ENCODE assay signal across 1 cellular context in the genomic region with DNA sequence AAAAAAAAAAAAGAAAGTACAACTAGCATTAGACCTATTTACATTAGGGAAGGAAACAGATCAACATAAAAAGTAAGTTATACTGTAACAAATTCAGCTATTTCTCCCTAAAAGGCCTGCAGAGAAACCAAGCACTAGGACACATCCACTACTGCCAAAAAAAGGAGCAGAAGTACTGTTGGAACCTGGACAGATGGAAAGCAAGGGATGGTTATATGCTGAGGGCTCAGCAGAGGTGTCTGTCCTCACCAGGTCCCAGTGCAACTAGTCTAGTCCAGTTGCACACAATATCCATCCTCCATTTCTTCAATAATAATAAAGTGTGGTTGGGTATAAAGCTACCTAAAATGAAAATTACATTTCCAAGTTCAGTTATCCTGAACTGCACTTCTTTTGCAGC.
TF ChIP-seq lines count a peak whose summit lies in the region.

No MANE protein-coding gene starts in this region.

TF ChIP-seq in HepG2, 621 proteins besides CTCF, POLR2A, EP300 and RAD21 (continued from another document):
- no peak for TF ChIP-seq MED13 (CRISPR knock-in tag; IDR thresholded peaks at IDR 0.05)
- TF ChIP-seq IRF9 (CRISPR knock-in tag; IDR thresholded peaks at IDR 0.05; ENCODE audit: borderline replicate concordance) = no peak
- no peak for TF ChIP-seq ELK4 (CRISPR knock-in tag; IDR thresholded peaks at IDR 0.05; ENCODE audit: borderline replicate concordance)
- no peak for TF ChIP-seq ETV5 (CRISPR knock-in tag; IDR thresholded peaks at IDR 0.05; ENCODE audit: borderline replicate concordance)
- TF ChIP-seq ZNF292 (CRISPR knock-in tag; IDR thresholded peaks at IDR 0.05; ENCODE audit: borderline replicate concordance, low read depth) = no peak
- no peak for TF ChIP-seq NFRKB (IDR thresholded peaks at IDR 0.05)
- no peak for TF ChIP-seq KLF15 (CRISPR knock-in tag; IDR thresholded peaks at IDR 0.05; ENCODE audit: borderline replicate concordance)
- no peak for TF ChIP-seq FIP1L1 (IDR thresholded peaks at IDR 0.05; ENCODE audit: borderline replicate concordance, insufficient read depth, low read depth, low read length)
- no peak for TF ChIP-seq ZNF784 (CRISPR knock-in tag; IDR thresholded peaks at IDR 0.05; ENCODE audit: borderline replicate concordance)
